In genomic region chr6:52540286-52540902, GRCh38 we compare ENCODE assay signal across 1 cellular context.
TF ChIP-seq lines count a peak whose summit lies in the region.

No MANE protein-coding gene starts in this region.

TF ChIP-seq in K562, 482 proteins besides CTCF, POLR2A, EP300 and RAD21:
- TF ChIP-seq ZNF184 (CRISPR knock-in tag; IDR thresholded peaks at IDR 0.05) (no peak), ZMIZ1 (IDR thresholded peaks at IDR 0.05; ENCODE audit: low read depth in 2 of 2, low read length in 2 of 2) (no peak), ATF6 (CRISPR knock-in tag; IDR thresholded peaks at IDR 0.05) (no peak), ZFX (CRISPR knock-in tag; IDR thresholded peaks at IDR 0.05) (no peak), ATF4 (CRISPR knock-in tag; IDR thresholded peaks at IDR 0.05) (no peak), ARID3A (IDR thresholded peaks at IDR 0.05; ENCODE audit: borderline replicate concordance, low read depth, low read length) (no peak)
